8 cellular contexts compared by ENCODE assay signal in genomic region chr5:150410524-150411244, GRCh38. TPM values are rescaled to one million over a fixed set of nuclear protein-coding genes. Genes with fewer than 3 reads are reported as not detected.
A peak's percentile ranks its signal among the peaks of the same experiment; 100 is the strongest.
DNase-seq lines count a peak whose midpoint lies in the region; ATAC-seq and TF ChIP-seq lines count a peak whose summit lies in the region.

No MANE protein-coding gene starts in this region.

- H3K4me3 ChIP-seq in H7 (ENCODE audit: insufficient read depth, low read depth, low read length) (no peak overlapping the region), thoracic aorta (peak overlapping the region; percentile 72)

- ATAC-seq in thoracic aorta (ENCODE audit: insufficient number of reproducible peaks, low FRiP score, low read depth) (peak; percentile 61), GM18873 (IDR thresholded peaks at IDR 0.05; ENCODE audit: low FRiP score, unreplicated experiment) (no peak)

- peak overlapping the region; percentile 86 to 91 for H3K27ac ChIP-seq in thoracic aorta

- H3K36me3 ChIP-seq in H7 (replicated peaks; ENCODE audit: control insufficient read depth, insufficient read depth, low read length) (peaks cover 1% of the 10 kb centered on the region), thoracic aorta (no peaks in the 10 kb centered on the region)

- DNase-seq in AML-193 (lab: John Stamatoyannopoulos, UW) (peak; percentile 95), H7 (peak; percentile 75), NCI-H460 (ENCODE audit: extremely low read depth, low read depth) (peak; percentile 63), epidermal melanocyte (ENCODE audit: insufficient read length, low spot score) (peak; percentile 95), middle frontal gyrus (ENCODE audit: extremely low spot score, low spot score) (peak; percentile 69), thoracic aorta (ENCODE audit: low spot score) (peak; percentile 37)
- peak; percentile 49 for DNase-seq in activated CD4-positive, alpha-beta T cell treated with anti-CD3 and anti-CD28 coated beads, Interleukin-2, amount 50 U/mL, for 1 hour

- TF ChIP-seq CTCF in thoracic aorta (IDR thresholded peaks at IDR 0.05), result no peak

- peaks cover 5 to 22% of the 10 kb centered on the region in 2 donors for H3K4me1 ChIP-seq in thoracic aorta (ENCODE audit: control insufficient read depth in 1 of 2, low read depth in 2 of 2)

- H3K27me3 ChIP-seq in H7 (ENCODE audit: control insufficient read depth, insufficient read depth, low read length) (no peaks in the 10 kb centered on the region), thoracic aorta (replicated peaks; ENCODE audit: insufficient read depth) (no peaks in the 10 kb centered on the region)

- H3K9me3 ChIP-seq in thoracic aorta, result no peaks in the 10 kb centered on the region

RNA-seq across cellular contexts. Expression of gene CD74, which starts 2.0 kb away (rescaled TPM):
- total RNA-seq in H7 (2014; rRNA removed; shearing (Covaris generic)), result 18.0 and 32.2 TPM in 2 replicates
- total RNA-seq in NCI-H460 (2014; rRNA removed; shearing (Covaris generic)), result not detected in 2 replicates
- polyA plus RNA-seq in NCI-H460 (2014; cell fraction: nucleus; rRNA removed), result not detected in 2 replicates
- 1,000 to 10,000 TPM in 1 of 2 donors, 100 to 1,000 TPM in 1; 844 to 1,048 TPM for total RNA-seq in thoracic aorta

RNA-seq across cellular contexts. Expression of gene RPS14, which starts 38.9 kb away (rescaled TPM):
- total RNA-seq in H7 (2014; rRNA removed; shearing (Covaris generic)), result 2,734 and 3,255 TPM in 2 replicates
- total RNA-seq in NCI-H460 (2014; rRNA removed; shearing (Covaris generic)), result 4,447 and 4,846 TPM in 2 replicates
- 4,905 and 5,193 TPM in 2 replicates for polyA plus RNA-seq in NCI-H460 (2014; cell fraction: nucleus; rRNA removed)
- 1,000 to 10,000 TPM; 1,311 to 1,492 TPM for total RNA-seq in thoracic aorta

RNA-seq across cellular contexts. Expression of gene TCOF1, which starts 53.2 kb away (rescaled TPM):
- total RNA-seq in H7 (2014; rRNA removed; shearing (Covaris generic)), result 108 and 115 TPM in 2 replicates
- total RNA-seq in NCI-H460 (2014; rRNA removed; shearing (Covaris generic)), result 39.9 and 46.4 TPM in 2 replicates
- polyA plus RNA-seq in NCI-H460 (2014; cell fraction: nucleus; rRNA removed), result 77.4 and 103 TPM in 2 replicates
- total RNA-seq in thoracic aorta, result 10 to 100 TPM; 23.4 to 47.0 TPM

Comparison
In these comparisons a context has a peak if more than half of its experiments do, and no peak if none do; other contexts are left out.
1. DNase-seq: peak in every context shown above with its lines; median percentile 95 in AML-193; 95 in epidermal melanocyte; 75 in H7; 69 in middle frontal gyrus; 63 in NCI-H460; 49 in activated CD4-positive, alpha-beta T cell treated with anti-CD3 and anti-CD28 coated beads, Interleukin-2, amount 50 U/mL, for 1 hour; 37 in thoracic aorta.
2. RNA of gene CD74, which starts 2.0 kb away (total RNA-seq): 844 to 1,048 TPM in thoracic aorta; 18.0 to 32.2 TPM in H7 and not detected in NCI-H460; every median in the first group is over 10 times any median in the second.